14 cellular contexts compared by ENCODE assay signal in the genomic region with DNA sequence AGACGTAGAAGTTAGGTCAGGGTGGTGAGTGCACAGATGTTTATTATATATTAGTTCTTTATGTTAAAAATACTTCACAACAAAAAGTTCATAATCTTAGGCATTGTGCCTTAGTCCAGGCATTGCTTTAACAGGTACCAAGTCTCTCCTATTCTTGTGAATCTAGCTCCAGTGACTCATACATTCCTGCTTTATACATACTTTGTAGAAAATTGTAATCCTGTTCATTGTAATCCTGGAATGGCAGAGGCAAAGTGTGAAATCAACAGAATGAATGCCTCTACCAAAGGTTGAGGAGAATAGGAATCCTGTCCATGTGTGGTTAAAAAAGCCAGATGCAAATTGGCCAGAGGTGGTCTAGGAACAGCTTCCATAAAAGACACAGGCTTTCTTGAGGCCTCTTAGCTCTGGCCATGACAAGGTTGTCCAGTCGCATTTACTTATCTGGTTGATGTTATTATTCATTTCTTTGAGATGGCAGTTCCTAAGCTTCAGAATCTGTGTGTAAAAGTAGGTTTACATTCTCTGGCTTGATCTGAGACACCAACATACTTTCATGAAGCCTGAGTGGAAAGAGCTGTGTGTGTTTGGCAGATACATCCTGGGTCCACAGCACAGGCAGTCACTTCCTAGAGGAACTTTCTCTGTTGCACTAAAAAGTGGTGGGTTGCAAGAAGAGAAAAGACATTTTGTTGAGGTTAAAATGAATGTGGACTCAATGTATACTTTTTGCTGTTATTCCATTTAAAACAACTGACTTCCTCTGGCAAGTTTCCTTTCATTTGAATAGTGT.
A peak's percentile ranks its signal among the peaks of the same experiment; 100 is the strongest.
DNase-seq lines count a peak whose midpoint lies in the region; ATAC-seq and TF ChIP-seq lines count a peak whose summit lies in the region.
"Had no signal": no experiment of that assay in that cellular context is flagged by ENCODE, and none has a peak within 500 bp of the region (broad histone marks: within the 10 kb centered on the region; RNA-seq: fewer than 3 reads in every experiment).

No MANE protein-coding gene starts in this region.

- no peak for TF ChIP-seq CTCF in RWPE1 (conservative IDR thresholded peaks at IDR 0.05; ENCODE audit: low read depth)
- TF ChIP-seq CTCF in epithelial cell of esophagus (IDR thresholded peaks at IDR 0.05; ENCODE audit: insufficient read depth, low read depth, low read length, missing control alignments), result no peak

- peak; percentile 42 for DNase-seq in HCEC 1CT
- DNase-seq in RWPE1 (ENCODE audit: low spot score), result peak; percentile 44
- DNase-seq in epithelial cell of esophagus (ENCODE audit: low read depth), result peak; percentile 58
- peak; percentile 39 for DNase-seq in renal cortical epithelial cell (ENCODE audit: low read depth)
- no peak for DNase-seq in activated CD4-positive, alpha-beta T cell treated with anti-CD3 and anti-CD28 coated beads for 1 hour
- no peak for DNase-seq in D341Med (ENCODE audit: low spot score)
- DNase-seq: C1 segment of cervical spinal cord; DMS 273 treated with DMSO at 0.1 percent for 48 hours; GOT3; immature natural killer cell; NCI-H2227 treated with DMSO at 0.1 percent for 48 hours; stimulated activated naive CD8-positive, alpha-beta T cell treated with anti-CD3 and anti-CD28 coated beads, Interleukin-15, Interleukin-2, amounts not matched to agents 100 U/mL and 50 U/mL, for 24 hours; transverse colon had no signal

- no peak overlapping the region for H3K4me3 ChIP-seq in epithelial cell of esophagus (ENCODE audit: low read length)
- H3K4me3 ChIP-seq: transverse colon had no signal

- POLR2A ChIA-PET in RWPE1 (lab: Yijun Ruan, JAX; ENCODE audit: low non-redundant PET), result no interaction called here

- CTCF ChIA-PET in RWPE1 (lab: Yijun Ruan, JAX), result no interaction called here

- no peak for ATAC-seq in GM18511 (IDR thresholded peaks at IDR 0.05; ENCODE audit: unreplicated experiment)
- ATAC-seq: stimulated activated naive CD8-positive, alpha-beta T cell treated with anti-CD3 and anti-CD28 coated beads, Interleukin-15, Interleukin-2, amounts not matched to agents 100 U/mL and 50 U/mL, for 24 hours had no signal

- no peak overlapping the region for H3K27ac ChIP-seq in RWPE1

Comparison
In these comparisons a context has a peak if more than half of its experiments do, and no peak if none do; other contexts are left out.
1. DNase-seq: peak in HCEC 1CT (single experiment), RWPE1 (single experiment), epithelial cell of esophagus (single experiment) and renal cortical epithelial cell (single experiment); none in activated CD4-positive, alpha-beta T cell treated with anti-CD3 and anti-CD28 coated beads for 1 hour (single experiment) and D341Med (single experiment).